ENCODE assay signal across 18 cellular contexts in the genomic region with DNA sequence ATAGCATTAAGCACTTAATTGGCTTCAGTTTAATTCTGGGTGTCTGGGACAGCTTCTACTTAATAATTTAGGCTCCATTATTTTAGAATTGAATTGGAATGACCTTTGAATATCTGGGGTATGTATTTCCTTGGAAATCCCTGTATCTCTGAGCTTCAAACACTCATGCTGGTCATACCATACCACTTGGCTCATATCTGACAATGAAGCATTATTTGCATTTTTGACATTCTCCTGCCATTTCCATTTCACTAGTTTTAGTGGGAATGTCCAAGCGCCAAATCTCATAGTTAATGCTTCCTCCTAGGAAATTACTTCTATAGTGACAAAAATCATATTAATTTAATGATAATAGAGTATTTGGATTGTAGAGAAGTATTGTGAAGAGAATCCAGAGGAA.
DNase-seq lines count a peak whose midpoint lies in the region; ATAC-seq and TF ChIP-seq lines count a peak whose summit lies in the region.
"Had no signal": no experiment of that assay in that cellular context is flagged by ENCODE, and none has a peak within 500 bp of the region (broad histone marks: within the 10 kb centered on the region; RNA-seq: fewer than 3 reads in every experiment).

No MANE protein-coding gene starts in this region.

- no peaks in the 10 kb centered on the region for H3K36me3 ChIP-seq in mesendoderm (ENCODE audit: control insufficient read depth, insufficient read depth, low read length)
- H3K36me3 ChIP-seq: SJCRH30 had no signal

- no peak overlapping the region for H2AK5ac ChIP-seq in mesendoderm (ENCODE audit: low read length)

- no peak overlapping the region for H3K27ac ChIP-seq in mesendoderm (ENCODE audit: low read depth, low read length)
- H3K27ac ChIP-seq: KMS-11, SJCRH30 had no signal

- H3K23ac ChIP-seq in mesendoderm (ENCODE audit: low read length), result no peak overlapping the region

- H3K27me3 ChIP-seq in mesendoderm (ENCODE audit: insufficient read depth, low read length, poor library complexity), result no peaks in the 10 kb centered on the region
- H3K27me3 ChIP-seq: SJCRH30 had no signal

- no peak for ATAC-seq in HG02852 (IDR thresholded peaks at IDR 0.05; ENCODE audit: unreplicated experiment)
- ATAC-seq: HCT116, Panc1 had no signal

- no peak overlapping the region for H4K8ac ChIP-seq in mesendoderm (ENCODE audit: low read depth, low read length)

- no CpG with 5 or more reads among the region's 1 CpG for WGBS in mesendoderm (ENCODE audit: extremely low coverage, insufficient coverage, low lambda C conversion rate)

- no peak overlapping the region for H4K5ac ChIP-seq in mesendoderm (ENCODE audit: low read length)

- H3K18ac ChIP-seq in mesendoderm (ENCODE audit: low read length), result no peak overlapping the region

- H2BK120ac ChIP-seq in mesendoderm (ENCODE audit: low read depth, low read length), result no peak overlapping the region

- no peaks in the 10 kb centered on the region for H3K4me1 ChIP-seq in mesendoderm (ENCODE audit: control insufficient read depth, low read depth, low read length)
- H3K4me1 ChIP-seq: SJCRH30 had no signal

- TF ChIP-seq EP300 in Ishikawa (IDR thresholded peaks at IDR 0.05; ENCODE audit: borderline replicate concordance), result no peak

- DNase-seq in dedifferentiated amniotic fluid mesenchymal stem cell (ENCODE audit: extremely low spot score), result peak; percentile 21
- peak; percentile 22 for DNase-seq in mesendoderm
- no peak for DNase-seq in activated naive CD4-positive, alpha-beta T cell (lab: John Stamatoyannopoulos, UW)
- DNase-seq in MV-4-11 (lab: John Stamatoyannopoulos, UW), result no peak
- DNase-seq in GM19238 (ENCODE audit: insufficient read length, low spot score), result no peak
- DNase-seq: DMS 273 treated with DMSO at 0.1 percent for 48 hours, DND-41, GDM1, NCI-H1436, NCI-H1930, NCI-H345, NCI-H526, SJCRH30 had no signal

- TF ChIP-seq RAD21 in Ishikawa (IDR thresholded peaks at IDR 0.05; ENCODE audit: low read depth), result no peak

- H3K4me3 ChIP-seq in mesendoderm (ENCODE audit: low read length), result no peak overlapping the region
- H3K4me3 ChIP-seq: SJCRH30 had no signal

- H3K9ac ChIP-seq in mesendoderm (ENCODE audit: low read length), result no peak overlapping the region
- H3K9ac ChIP-seq: KMS-11 had no signal

- no peak overlapping the region for H3K4ac ChIP-seq in mesendoderm (ENCODE audit: low read depth, low read length)

- H2BK5ac ChIP-seq in mesendoderm (ENCODE audit: low read length), result no peak overlapping the region

- H3K4me2 ChIP-seq in mesendoderm (ENCODE audit: low read length), result no peak overlapping the region
- H3K4me2 ChIP-seq: KMS-11 had no signal

- H2BK15ac ChIP-seq in mesendoderm (replicated peaks; ENCODE audit: low read depth), result no peak overlapping the region

- no peaks in the 10 kb centered on the region for H3K79me1 ChIP-seq in mesendoderm (ENCODE audit: low read length)

- H3K79me2 ChIP-seq in mesendoderm (ENCODE audit: control insufficient read depth, insufficient read depth, low read length), result no peaks in the 10 kb centered on the region

- no peak overlapping the region for H3K56ac ChIP-seq in mesendoderm (ENCODE audit: low read length)

TF ChIP-seq in Ishikawa, 13 proteins besides CTCF, POLR2A, EP300 and RAD21:
- TF ChIP-seq TEAD4 (IDR thresholded peaks at IDR 0.05), result peak; percentile 71
- TF ChIP-seq CEBPB (IDR thresholded peaks at IDR 0.05), result no peak
TF ChIP-seq in Ishikawa: peak in this region for 1.

Comparison
In these comparisons a context has a peak if more than half of its experiments do, and no peak if none do; other contexts are left out.
1. DNase-seq: peak in dedifferentiated amniotic fluid mesenchymal stem cell (single experiment) and mesendoderm (single experiment); none in activated naive CD4-positive, alpha-beta T cell (0 of 4), MV-4-11 (single experiment) and GM19238 (single experiment).